ENCODE assay signal across 1 cellular context in genomic region chr3:38346584-38347410, GRCh38.
TF ChIP-seq lines count a peak whose summit lies in the region.

Gene XYLB (plus strand): TSS chr3:38346785. CDS start chr3:38346869, 84 bp downstream.

TF ChIP-seq in GM12878, 131 proteins besides CTCF, POLR2A, EP300 and RAD21 (continued from another document and continues in another):
- no peak for TF ChIP-seq PRDM15 (CRISPR knock-in tag; IDR thresholded peaks at IDR 0.05)
- TF ChIP-seq SUZ12 (IDR thresholded peaks at IDR 0.05; ENCODE audit: unreplicated experiment) = no peak
- TF ChIP-seq ZNF274 (IDR thresholded peaks at IDR 0.05; ENCODE audit: insufficient read depth, insufficient read length) = no peak
- TF ChIP-seq E4F1 (IDR thresholded peaks at IDR 0.05; ENCODE audit: borderline replicate concordance, partially characterized antibody) = no peak
- TF ChIP-seq CBFB (IDR thresholded peaks at IDR 0.05; ENCODE audit: low read depth) = no peak
- peak; percentile 83; the same call in 1 of the 2 replicates for TF ChIP-seq MAX (IDR thresholded peaks at IDR 0.05; ENCODE audit: low read depth, low read length)
- TF ChIP-seq ASH2L (IDR thresholded peaks at IDR 0.05; ENCODE audit: borderline replicate concordance, low read depth) = no peak
- TF ChIP-seq PBX3 (IDR thresholded peaks at IDR 0.05; ENCODE audit: insufficient replicate concordance, low read depth, low read length) = no peak
- no peak for TF ChIP-seq ZBTB11 (CRISPR knock-in tag; IDR thresholded peaks at IDR 0.05)
- TF ChIP-seq CHD2 (IDR thresholded peaks at IDR 0.05; ENCODE audit: borderline replicate concordance, low read depth, low read length) = 0 out of 2 replicates have a peak, but pooled peaks have one; percentile 35
- TF ChIP-seq GABPA (IDR thresholded peaks at IDR 0.05; ENCODE audit: low read depth) = no peak
- TF ChIP-seq FOXK2 (IDR thresholded peaks at IDR 0.05) = no peak
- TF ChIP-seq E2F4 (IDR thresholded peaks at IDR 0.05; ENCODE audit: low read depth, low read length) = no peak
- TF ChIP-seq CUX1 (IDR thresholded peaks at IDR 0.05; ENCODE audit: insufficient replicate concordance, low read depth, low read length) = no peak
- TF ChIP-seq ATF2 (IDR thresholded peaks at IDR 0.05; ENCODE audit: low read length) = no peak
- TF ChIP-seq GATAD2B (conservative IDR thresholded peaks at IDR 0.05; ENCODE audit: low read depth) = peak; percentile 95
- TF ChIP-seq HCFC1 (IDR thresholded peaks at IDR 0.05; ENCODE audit: low read length) = no peak; the same call in 1 of the 2 replicates
- no peak for TF ChIP-seq ETV6 (conservative IDR thresholded peaks at IDR 0.05 in 1 of 2, IDR thresholded peaks at IDR 0.05 in 1 of 2; ENCODE audit: borderline replicate concordance in 1 of 2, low read depth in 1 of 2)
- TF ChIP-seq RELA (IDR thresholded peaks at IDR 0.05; ENCODE audit: borderline replicate concordance, partially characterized antibody) = no peak
- no peak for TF ChIP-seq BMI1 (IDR thresholded peaks at IDR 0.05; ENCODE audit: borderline replicate concordance)
- TF ChIP-seq CBX5 (IDR thresholded peaks at IDR 0.05; ENCODE audit: low read depth) = no peak
- peak; percentile 51; the same call in 1 of the 2 replicates for TF ChIP-seq NR2F1 (conservative IDR thresholded peaks at IDR 0.05)
- TF ChIP-seq POLR2AphosphoS2 (IDR thresholded peaks at IDR 0.05; ENCODE audit: low read depth, low read length) = no peak
- TF ChIP-seq USF1 (IDR thresholded peaks at IDR 0.05; ENCODE audit: borderline replicate concordance, extremely low read length, insufficient read depth, low read depth, low read length) = peak; percentile 82
- TF ChIP-seq BHLHE40 (IDR thresholded peaks at IDR 0.05; ENCODE audit: borderline replicate concordance in 1 of 2, low read depth in 2 of 2, low read length in 1 of 2) = peak; percentile 74 to 96; a peak in 3 of 4 replicates
- no peak for TF ChIP-seq BCL11A (IDR thresholded peaks at IDR 0.05; ENCODE audit: low read depth, low read length)
- TF ChIP-seq HDAC6 (IDR thresholded peaks at IDR 0.05; ENCODE audit: unreplicated experiment) = no peak
- TF ChIP-seq ESRRA (IDR thresholded peaks at IDR 0.05; ENCODE audit: low read length) = no peak
- peak; percentile 67 for TF ChIP-seq YY1 (IDR thresholded peaks at IDR 0.05; ENCODE audit: low read depth, low read length)
- TF ChIP-seq NR2C1 (IDR thresholded peaks at IDR 0.05) = peak; percentile 52; the same call in 1 of the 2 replicates
- TF ChIP-seq E2F8 (IDR thresholded peaks at IDR 0.05; ENCODE audit: low read depth, partially characterized antibody) = no peak
- 0 out of 2 replicates have a peak, but pooled peaks have one; percentile 14 for TF ChIP-seq TCF12 (IDR thresholded peaks at IDR 0.05; ENCODE audit: low read depth, low read length)
- TF ChIP-seq JUND (IDR thresholded peaks at IDR 0.05; ENCODE audit: low read depth, low read length) = no peak
